Comparison of ENCODE assay signal across 12 cellular contexts in the genomic region with DNA sequence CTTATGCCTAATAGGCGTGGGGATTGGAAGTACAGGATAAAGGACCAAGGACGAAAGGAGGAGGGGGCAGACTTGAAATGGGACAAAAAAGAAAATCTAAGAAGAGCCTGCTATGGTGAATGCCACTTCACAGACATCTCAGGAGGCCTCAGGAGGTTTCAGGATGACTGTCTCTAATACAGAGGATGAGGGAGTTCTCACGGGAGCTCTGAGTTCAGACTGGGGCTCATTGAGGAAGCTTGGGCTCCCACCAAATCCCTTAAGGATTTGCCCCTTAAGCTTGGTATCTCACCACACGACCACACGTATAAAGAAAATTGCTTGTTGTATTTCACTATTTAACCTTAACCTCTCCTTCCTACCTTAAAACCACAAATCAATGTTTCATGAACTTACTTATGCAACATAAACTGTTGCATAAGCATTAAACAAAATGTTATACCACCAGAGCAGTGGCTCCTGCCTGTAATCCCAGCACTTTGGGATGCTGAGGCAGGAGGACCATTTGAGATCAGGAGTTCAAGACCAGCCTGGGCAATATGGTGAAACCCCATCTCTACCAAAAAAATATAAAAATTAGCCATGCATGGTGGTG. TPM values are rescaled to one million over a fixed set of nuclear protein-coding genes. Genes with fewer than 3 reads are reported as not detected.
A peak's percentile ranks its signal among the peaks of the same experiment; 100 is the strongest.
DNase-seq lines count a peak whose midpoint lies in the region; ATAC-seq and TF ChIP-seq lines count a peak whose summit lies in the region.
"Had no signal": no experiment of that assay in that cellular context is flagged by ENCODE, and none has a peak within 500 bp of the region (broad histone marks: within the 10 kb centered on the region; RNA-seq: fewer than 3 reads in every experiment).

No MANE protein-coding gene starts in this region.

- no peaks in the 10 kb centered on the region for H3K36me3 Mint-ChIP-seq in natural killer cell treated with Interleukin-12 subunit alpha and Interleukin-12 subunit beta and Interleukin-15 and Interleukin-18, amount 100 ng/mL, for 72 hours
- H3K36me3 Mint-ChIP-seq in natural killer cell, result no peaks in the 10 kb centered on the region
- H3K36me3 Mint-ChIP-seq in stimulated activated naive B cell treated with anti-CD40 and anti-IgM and Interleukin-4, amounts not matched to agents 10 μg/mL and 1 μg/mL and 100 μg/mL, for 72 hours, result peaks cover 3 to 4% of the 10 kb centered on the region in 2 donors

- peak in 1 of 2 donors; percentile 79 for ATAC-seq in natural killer cell treated with Interleukin-12 subunit alpha and Interleukin-12 subunit beta and Interleukin-15 and Interleukin-18, amount 100 ng/mL, for 72 hours
- ATAC-seq in natural killer cell (no peak), GM21576 (IDR thresholded peaks at IDR 0.05; ENCODE audit: unreplicated experiment) (peak; percentile 88), HG03135 (IDR thresholded peaks at IDR 0.05; ENCODE audit: unreplicated experiment) (peak; percentile 65)
- ATAC-seq in stimulated activated naive B cell treated with anti-CD40 and anti-IgM and Interleukin-4, amounts not matched to agents 10 μg/mL and 1 μg/mL and 100 μg/mL, for 72 hours (replicated peaks), result peak; percentile 85 to 99
- ATAC-seq: heart right ventricle, right cardiac atrium had no signal

- intact Hi-C loops in natural killer cell (cut with micrococcal nuclease), result no loop called here

- TF ChIP-seq CTCF in natural killer cell (IDR thresholded peaks at IDR 0.05), result no peak

- no peak overlapping the region for H3K27ac Mint-ChIP-seq in natural killer cell treated with Interleukin-12 subunit alpha and Interleukin-12 subunit beta and Interleukin-15 and Interleukin-18, amount 100 ng/mL, for 72 hours
- no peak overlapping the region for H3K27ac Mint-ChIP-seq in natural killer cell
- H3K27ac Mint-ChIP-seq in stimulated activated naive B cell treated with anti-CD40 and anti-IgM and Interleukin-4, amounts not matched to agents 10 μg/mL and 1 μg/mL and 100 μg/mL, for 72 hours, result peak overlapping the region; percentile 67

- H3K27me3 Mint-ChIP-seq in natural killer cell treated with Interleukin-12 subunit alpha and Interleukin-12 subunit beta and Interleukin-15 and Interleukin-18, amount 100 ng/mL, for 72 hours, result peaks cover 0 to 3% of the 10 kb centered on the region in 2 donors
- peaks cover 0 to 2% of the 10 kb centered on the region in 2 donors for H3K27me3 Mint-ChIP-seq in natural killer cell (ENCODE audit: low read depth in 2 of 2)
- H3K27me3 Mint-ChIP-seq in stimulated activated naive B cell treated with anti-CD40 and anti-IgM and Interleukin-4, amounts not matched to agents 10 μg/mL and 1 μg/mL and 100 μg/mL, for 72 hours, result peaks cover 11 to 13% of the 10 kb centered on the region in 2 donors

- H3K4me1 Mint-ChIP-seq in natural killer cell treated with Interleukin-12 subunit alpha and Interleukin-12 subunit beta and Interleukin-15 and Interleukin-18, amount 100 ng/mL, for 72 hours (ENCODE audit: low read depth in 2 of 2), result peaks cover 0 to 15% of the 10 kb centered on the region in 2 donors
- H3K4me1 Mint-ChIP-seq in natural killer cell, result no peaks in the 10 kb centered on the region
- peaks cover 9 to 10% of the 10 kb centered on the region in 2 donors for H3K4me1 Mint-ChIP-seq in stimulated activated naive B cell treated with anti-CD40 and anti-IgM and Interleukin-4, amounts not matched to agents 10 μg/mL and 1 μg/mL and 100 μg/mL, for 72 hours

- DNase-seq in natural killer cell treated with Interleukin-12 subunit alpha and Interleukin-12 subunit beta and Interleukin-15 and Interleukin-18, amount 100 ng/mL, for 72 hours (ENCODE audit: low spot score), result no peak
- DNase-seq in natural killer cell (no peak), ecto neural progenitor cell (ENCODE audit: low spot score) (no peak), NCI-H510A (lab: John Stamatoyannopoulos, UW) (no peak), occipital lobe (lab: John Stamatoyannopoulos, UW) (no peak)
- peak; percentile 15 for DNase-seq in stimulated activated naive B cell treated with anti-CD40 and anti-IgM and Interleukin-4, amounts not matched to agents 10 μg/mL and 1 μg/mL and 100 μg/mL, for 72 hours
- DNase-seq: heart right ventricle, NCI-H1436 treated with DMSO at 0.1 percent for 48 hours, right cardiac atrium, RPMI8226 had no signal

- no peaks in the 10 kb centered on the region for H3K9me3 Mint-ChIP-seq in natural killer cell treated with Interleukin-12 subunit alpha and Interleukin-12 subunit beta and Interleukin-15 and Interleukin-18, amount 100 ng/mL, for 72 hours
- H3K9me3 Mint-ChIP-seq in natural killer cell, result no peaks in the 10 kb centered on the region
- no peaks in the 10 kb centered on the region for H3K9me3 Mint-ChIP-seq in stimulated activated naive B cell treated with anti-CD40 and anti-IgM and Interleukin-4, amounts not matched to agents 10 μg/mL and 1 μg/mL and 100 μg/mL, for 72 hours

- H3K4me3 Mint-ChIP-seq in natural killer cell treated with Interleukin-12 subunit alpha and Interleukin-12 subunit beta and Interleukin-15 and Interleukin-18, amount 100 ng/mL, for 72 hours, result peak overlapping the region; percentile 36
- H3K4me3 Mint-ChIP-seq in natural killer cell, result no peak overlapping the region
- no peak overlapping the region for H3K4me3 Mint-ChIP-seq in stimulated activated naive B cell treated with anti-CD40 and anti-IgM and Interleukin-4, amounts not matched to agents 10 μg/mL and 1 μg/mL and 100 μg/mL, for 72 hours

RNA-seq across cellular contexts. Expression of gene SLC30A1, which starts 12.4 kb away (rescaled TPM):
- 10 to 100 TPM in 1 of 2 donors, 1 to 10 TPM in 1; 6.9 to 13.1 TPM for total RNA-seq in natural killer cell treated with Interleukin-12 subunit alpha and Interleukin-12 subunit beta and Interleukin-15 and Interleukin-18, amount 100 ng/mL, for 72 hours
- total RNA-seq in natural killer cell (10 to 100 TPM in 2 of 3 donors, 1 to 10 TPM in 1; 8.4 to 16.0 (median 12.1) TPM), occipital lobe (21.8 TPM)

Comparison
In these comparisons a context has a peak if more than half of its experiments do, and no peak if none do; other contexts are left out.
1. ATAC-seq: peak in GM21576 (single experiment), HG03135 (single experiment) and stimulated activated naive B cell treated with anti-CD40 and anti-IgM and Interleukin-4, amounts not matched to agents 10 μg/mL and 1 μg/mL and 100 μg/mL, for 72 hours (2 of 2); none in natural killer cell (0 of 3).